Comparison of ENCODE assay signal across 8 cellular contexts in genomic region chrX:45769919-45770582, GRCh38.
DNase-seq lines count a peak whose midpoint lies in the region; ATAC-seq and TF ChIP-seq lines count a peak whose summit lies in the region.

No MANE protein-coding gene starts in this region.

- H3K9me3 Mint-ChIP-seq in chondrocyte (ENCODE audit: low read depth) = no peaks in the 10 kb centered on the region

- H3K27ac ChIP-seq in BLaER1 (peak overlapping the region; percentile 79), lung (ENCODE audit: low read depth in 1 of 2, low read length in 1 of 2) (peak overlapping the region; percentile 59 to 74), stomach (peak overlapping the region; percentile 65 to 85 (median 81))

- peak overlapping the region; percentile 77 for H3K4me3 Mint-ChIP-seq in chondrocyte (ENCODE audit: unreplicated experiment)

- no peaks in the 10 kb centered on the region for H3K27me3 ChIP-seq in BLaER1
- no peaks in the 10 kb centered on the region for H3K27me3 ChIP-seq in lung (ENCODE audit: control insufficient read depth, insufficient read depth)
- no peaks in the 10 kb centered on the region for H3K27me3 ChIP-seq in stomach

- H3K9me3 ChIP-seq in BLaER1 (no peaks in the 10 kb centered on the region; the same call in 1 of the 2 replicates), lung (ENCODE audit: control insufficient read depth in 2 of 2, insufficient read depth in 1 of 2, low read length in 1 of 2) (no peaks in the 10 kb centered on the region), stomach (no peaks in the 10 kb centered on the region)

- no peaks in the 10 kb centered on the region for H3K27me3 Mint-ChIP-seq in chondrocyte (ENCODE audit: low read depth)

- peaks cover 40% of the 10 kb centered on the region for H3K4me1 ChIP-seq in BLaER1
- H3K4me1 ChIP-seq in lung (ENCODE audit: control insufficient read depth in 2 of 2, insufficient read depth in 2 of 2, low read length in 2 of 2) = peaks cover 1 to 2% of the 10 kb centered on the region in 2 donors
- peaks cover 7 to 24% (median 14%) of the 10 kb centered on the region in 4 donors for H3K4me1 ChIP-seq in stomach

- H3K36me3 ChIP-seq in BLaER1 (no peaks in the 10 kb centered on the region), lung (ENCODE audit: control insufficient read depth in 2 of 2, insufficient read depth in 2 of 2, low read length in 2 of 2) (no peaks in the 10 kb centered on the region), stomach (no peaks in the 10 kb centered on the region)

- TF ChIP-seq EP300 in stomach (IDR thresholded peaks at IDR 0.05) = no peak

- H3K36me3 Mint-ChIP-seq in chondrocyte (ENCODE audit: low read depth) = no peaks in the 10 kb centered on the region

- H4K20me1 ChIP-seq in BLaER1 = no peaks in the 10 kb centered on the region

- H3K4me3 ChIP-seq in BLaER1 (peak overlapping the region; percentile 70), lung (peak overlapping the region; percentile 16), stomach (peak overlapping the region; percentile 26 to 38 (median 37))

- H3K4me1 Mint-ChIP-seq in chondrocyte (ENCODE audit: low read depth) = peaks cover 78% of the 10 kb centered on the region

- in situ Hi-C loops in GM18951 (cut with MboI; ENCODE audit: low sequenced_read_pairs, unreplicated experiment) (no loop called here), SK-MEL-5 (cut with HindIII; ENCODE audit: low pct_unique_long_range_greater_than_20kb, low sequenced_read_pairs) (no loop called here)

- intact Hi-C loops in stomach (cut with DNase I; ENCODE audit: low total_unique reads) = no loop called here

- peak overlapping the region; percentile 89 for H3K27ac Mint-ChIP-seq in chondrocyte (ENCODE audit: unreplicated experiment)

- TF ChIP-seq CTCF in chondrocyte (IDR thresholded peaks at IDR 0.05) (no peak), lung (IDR thresholded peaks at IDR 0.05; ENCODE audit: control extremely low read depth, extremely low read depth) (no peak), stomach (IDR thresholded peaks at IDR 0.05) (no peak)

- ATAC-seq in HG03066 (IDR thresholded peaks at IDR 0.05; ENCODE audit: low read depth, unreplicated experiment) = peak; percentile 87
- ATAC-seq in lung (ENCODE audit: insufficient read depth, low FRiP score) = peak; percentile 79

- peak; percentile 67 for TF ChIP-seq POLR2A in GM18951 (IDR thresholded peaks at IDR 0.05; ENCODE audit: extremely low read depth, insufficient read depth, insufficient read length)
- TF ChIP-seq POLR2A in stomach (IDR thresholded peaks at IDR 0.05) = no peak

- 1 to 30% methylated on average over 13 of the region's 13 CpGs for WGBS in lung, 2 donors
- WGBS in stomach, 5 donors = 0 to 43% (median 4%) methylated on average over 6 to 13 of the region's 13 CpGs

- DNase-seq in SK-MEL-5 (ENCODE audit: low read depth, low spot score) (peak; percentile 92), chondrocyte (ENCODE audit: low spot score) (no peak), lung (ENCODE audit: low spot score) (peak; percentile 72), stomach (peak; percentile 56), NCI-H1092 treated with DMSO at 0.1 percent for 48 hours (lab: John Stamatoyannopoulos, UW) (no peak)

- peak overlapping the region; percentile 81 for H3K9ac ChIP-seq in BLaER1

- peak overlapping the region; percentile 70 for H3K4me2 ChIP-seq in BLaER1

Comparison
In these comparisons a context has a peak if more than half of its experiments do, and no peak if none do; other contexts are left out.
1. H3K4me3 ChIP-seq: peak in every context shown above with its lines; median percentile 70 in BLaER1; 37 in stomach; 16 in lung.
2. DNase-seq: peak in SK-MEL-5 (single experiment), lung (single experiment) and stomach (single experiment); none in chondrocyte (single experiment) and NCI-H1092 treated with DMSO at 0.1 percent for 48 hours (single experiment).
3. Peak in every context shown above with its lines, with median percentiles within 50 percentile points of each other: H3K27ac ChIP-seq.